ENCODE assay signal across 23 cellular contexts in genomic region chr5:149924481-149924880, GRCh38. TPM values are rescaled to one million over a fixed set of nuclear protein-coding genes. Genes with fewer than 3 reads are reported as not detected.
"Had no signal": no experiment of that assay in that cellular context is flagged by ENCODE, and none has a peak within 500 bp of the region (broad histone marks: within the 10 kb centered on the region; RNA-seq: fewer than 3 reads in every experiment).

No MANE protein-coding gene starts in this region.

- H3K4me1 Mint-ChIP-seq: activated CD4-positive, alpha-beta T cell treated with anti-CD3 and anti-CD28 coated beads, Interleukin-2, amount 10 ng/mL, durations not matched to agents 7 days and 5 days; natural killer cell; stimulated activated naive B cell treated with anti-CD40 and anti-IgM and Interleukin-4, amounts not matched to agents 10 μg/mL and 1 μg/mL and 100 μg/mL, for 72 hours had no signal

- DNase-seq: activated CD4-positive, alpha-beta T cell treated with anti-CD3 and anti-CD28 coated beads, Interleukin-2, amount 10 ng/mL, durations not matched to agents 7 days and 5 days; activated CD4-positive, CD25-positive, alpha-beta regulatory T cell; activated CD8-positive, alpha-beta memory T cell treated with anti-CD3 and anti-CD28 coated beads for 24 hours; activated naive CD8-positive, alpha-beta T cell treated with anti-CD3 and anti-CD28 coated beads for 36 hours; anterior cingulate cortex; dorsolateral prefrontal cortex; endodermal cell; erythroblast; kidney glomerular epithelial cell; left ventricle myocardium superior; mesendoderm; natural killer cell; stimulated activated CD4-positive, alpha-beta T cell treated with anti-CD3 and anti-CD28 coated beads, Interleukin-15, amount 100 ng/mL, for 24 hours; stimulated activated CD4-positive, alpha-beta T cell treated with anti-CD3 and anti-CD28 coated beads, Interleukin-4, amount 100 ng/mL, for 1 hour; stimulated activated naive B cell treated with anti-CD40 and anti-IgM and Interleukin-4, amounts not matched to agents 10 μg/mL and 1 μg/mL and 100 μg/mL, for 72 hours; T-helper 2 cell had no signal

- H3K4me3 Mint-ChIP-seq: activated CD4-positive, alpha-beta T cell treated with anti-CD3 and anti-CD28 coated beads, Interleukin-2, amount 10 ng/mL, durations not matched to agents 7 days and 5 days; activated naive CD8-positive, alpha-beta T cell treated with anti-CD3 and anti-CD28 coated beads for 36 hours; endodermal cell; natural killer cell; stimulated activated naive B cell treated with anti-CD40 and anti-IgM and Interleukin-4, amounts not matched to agents 10 μg/mL and 1 μg/mL and 100 μg/mL, for 72 hours had no signal

- H3K4me3 ChIP-seq: dorsolateral prefrontal cortex, skin epidermis, tibial nerve, vagina had no signal

- FAIRE-seq: TTC549 had no signal

- H3K9me3 Mint-ChIP-seq: activated CD4-positive, alpha-beta T cell treated with anti-CD3 and anti-CD28 coated beads, Interleukin-2, amount 10 ng/mL, durations not matched to agents 7 days and 5 days; activated naive CD8-positive, alpha-beta T cell treated with anti-CD3 and anti-CD28 coated beads for 36 hours; endodermal cell; natural killer cell; stimulated activated naive B cell treated with anti-CD40 and anti-IgM and Interleukin-4, amounts not matched to agents 10 μg/mL and 1 μg/mL and 100 μg/mL, for 72 hours had no signal

- H3K36me3 Mint-ChIP-seq: activated naive CD8-positive, alpha-beta T cell treated with anti-CD3 and anti-CD28 coated beads for 36 hours; natural killer cell; stimulated activated naive B cell treated with anti-CD40 and anti-IgM and Interleukin-4, amounts not matched to agents 10 μg/mL and 1 μg/mL and 100 μg/mL, for 72 hours had no signal

- H3K27ac Mint-ChIP-seq: activated CD4-positive, alpha-beta T cell treated with anti-CD3 and anti-CD28 coated beads, Interleukin-2, amount 10 ng/mL, durations not matched to agents 7 days and 5 days; activated naive CD8-positive, alpha-beta T cell treated with anti-CD3 and anti-CD28 coated beads for 36 hours; endodermal cell; natural killer cell; stimulated activated naive B cell treated with anti-CD40 and anti-IgM and Interleukin-4, amounts not matched to agents 10 μg/mL and 1 μg/mL and 100 μg/mL, for 72 hours had no signal

RNA-seq across cellular contexts. Expression of gene PDE6A, which starts 20.1 kb away (rescaled TPM):
- total RNA-seq: activated CD4-positive, alpha-beta T cell treated with anti-CD3 and anti-CD28 coated beads, Interleukin-2, amount 10 ng/mL, durations not matched to agents 7 days and 5 days; activated naive CD8-positive, alpha-beta T cell treated with anti-CD3 and anti-CD28 coated beads for 36 hours; cerebellum; natural killer cell; posterior vena cava; subcutaneous adipose tissue had no signal
